ENCODE assay signal across 19 cellular contexts in the genomic region with DNA sequence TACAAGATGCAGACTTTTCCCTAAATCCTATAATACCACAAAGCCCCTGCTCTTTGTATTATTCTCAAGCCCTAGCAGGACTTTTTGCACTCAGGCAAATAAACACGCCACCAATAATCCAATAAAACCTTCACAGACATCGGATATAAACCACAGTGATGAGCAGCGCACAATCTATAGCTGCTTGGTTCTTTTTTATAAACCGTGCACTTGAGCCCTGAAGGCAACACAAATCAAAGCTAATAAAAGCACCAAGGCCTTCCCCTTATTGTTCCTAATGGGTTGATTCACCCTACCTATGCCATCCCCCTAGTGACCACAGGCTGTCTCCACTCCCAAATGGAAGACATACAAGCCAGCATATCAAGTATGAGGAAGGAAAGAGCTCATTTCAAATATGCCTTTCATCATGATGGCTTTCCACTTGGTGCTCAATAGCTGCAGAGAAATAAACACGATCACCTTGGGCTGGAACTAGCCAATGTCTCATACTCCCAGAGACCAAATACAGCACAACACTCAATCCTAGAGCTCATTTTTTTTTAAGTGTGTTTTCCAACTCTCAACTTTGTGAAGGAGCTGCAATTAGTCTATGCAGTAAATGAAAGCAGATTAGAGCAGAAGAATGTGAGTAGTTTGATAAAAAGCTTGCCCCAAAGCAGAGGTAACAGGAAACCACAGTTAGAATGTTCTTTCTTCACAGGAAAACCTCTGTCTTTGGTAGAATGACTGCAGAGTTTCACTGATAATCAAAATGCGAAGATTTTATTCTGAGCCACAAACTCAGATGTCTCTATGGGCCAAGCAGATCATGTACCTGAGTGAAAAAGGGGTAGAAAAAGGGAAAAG.
DNase-seq lines count a peak whose midpoint lies in the region; ATAC-seq and TF ChIP-seq lines count a peak whose summit lies in the region.
"Had no signal": no experiment of that assay in that cellular context is flagged by ENCODE, and none has a peak within 500 bp of the region (broad histone marks: within the 10 kb centered on the region; RNA-seq: fewer than 3 reads in every experiment).

No MANE protein-coding gene starts in this region.

- POLR2A ChIA-PET in activated CD4-positive, alpha-beta memory T cell treated with anti-CD3 and anti-CD28 coated beads, Interleukin-2, amount 10 ng/mL, durations not matched to agents 7 days and 5 days (lab: Charles Lee) = interaction anchor here (1.0 to 1.7 kb wide), 6 partner anchors 9 to 42 kb away, joined by 3 to 5 read pairs (median 4); no protein-coding TSS in a partner anchor

- H3K4me3 Mint-ChIP-seq in CD4-positive, CD25-positive, alpha-beta regulatory T cell = peak overlapping the region; percentile 22 to 75 (median 45)
- H3K4me3 Mint-ChIP-seq in IgD-negative memory B cell = peak overlapping the region in 2 of 4 donors; percentile 36 to 69
- peak overlapping the region; percentile 15 for H3K4me3 Mint-ChIP-seq in activated CD4-positive, alpha-beta memory T cell treated with anti-CD3 and anti-CD28 coated beads, Interleukin-2, amount 10 ng/mL, durations not matched to agents 7 days and 5 days
- H3K4me3 Mint-ChIP-seq: B cell, WTC11 had no signal

- H3K27ac ChIP-seq in CD4-positive, CD25-positive, alpha-beta regulatory T cell (ENCODE audit: insufficient read depth, low read length, poor library complexity, severe bottlenecking) = peak overlapping the region; percentile 30
- H3K27ac ChIP-seq: coronary artery, gastrocnemius medialis, left lung, parathyroid adenoma, tibial artery had no signal

- CTCF ChIA-PET in activated CD4-positive, alpha-beta memory T cell treated with anti-CD3 and anti-CD28 coated beads, Interleukin-2, amount 10 ng/mL, durations not matched to agents 7 days and 5 days (lab: Charles Lee) = interaction anchor here (0.7 to 1.4 kb wide), 6 partner anchors 10 to 800 kb away, joined by 3 to 6 read pairs (median 4); no protein-coding TSS in a partner anchor

- H3K27me3 ChIP-seq in CD4-positive, CD25-positive, alpha-beta regulatory T cell (ENCODE audit: control insufficient read depth, insufficient read depth, low read length) = no peaks in the 10 kb centered on the region
- H3K27me3 ChIP-seq: gastrocnemius medialis, left lung, tibial artery had no signal

- H3K36me3 ChIP-seq in CD4-positive, CD25-positive, alpha-beta regulatory T cell (ENCODE audit: control insufficient read depth, insufficient read depth, low read length) = no peaks in the 10 kb centered on the region
- H3K36me3 ChIP-seq: gastrocnemius medialis, left lung, tibial artery had no signal

- H3K27ac Mint-ChIP-seq in CD4-positive, CD25-positive, alpha-beta regulatory T cell = peak overlapping the region; percentile 3 to 86 (median 75)
- peak overlapping the region in 2 of 3 donors; percentile 8 to 32 for H3K27ac Mint-ChIP-seq in IgD-negative memory B cell
- H3K27ac Mint-ChIP-seq in activated CD4-positive, alpha-beta memory T cell treated with anti-CD3 and anti-CD28 coated beads, Interleukin-2, amount 10 ng/mL, durations not matched to agents 7 days and 5 days = peak overlapping the region; percentile 69
- H3K27ac Mint-ChIP-seq: B cell, WTC11 had no signal

- H3K4me3 ChIP-seq in CD4-positive, CD25-positive, alpha-beta regulatory T cell (ENCODE audit: low read depth, low read length) = peak overlapping the region; percentile 62
- H3K4me3 ChIP-seq in epithelial cell of esophagus (ENCODE audit: low read length) = no peak overlapping the region
- H3K4me3 ChIP-seq: coronary artery, gastrocnemius medialis, left lung, tibial artery had no signal

- peak in 2 of 3 donors; percentile 36 to 52 for DNase-seq in CD4-positive, CD25-positive, alpha-beta regulatory T cell
- no peak for DNase-seq in activated CD4-positive, alpha-beta memory T cell treated with anti-CD3 and anti-CD28 coated beads, Interleukin-2, amount 10 ng/mL, durations not matched to agents 7 days and 5 days
- no peak for DNase-seq in epithelial cell of esophagus (ENCODE audit: low read depth)
- DNase-seq in NCI-H1694 (lab: John Stamatoyannopoulos, UW) = no peak
- DNase-seq in COLO829 (ENCODE audit: low spot score) = no peak
- no peak for DNase-seq in NCI-H69 (lab: John Stamatoyannopoulos, UW)
- DNase-seq: DMS79; gastrocnemius medialis; left lung; NCI-H2029; NCI-H524 treated with DMSO at 0.1 percent for 48 hours; stimulated activated CD4-positive, alpha-beta T cell treated with anti-CD3 and anti-CD28 coated beads, Interleukin-4, amount 100 ng/mL, for 4 hours; tibial artery had no signal

- ATAC-seq in CD4-positive, CD25-positive, alpha-beta regulatory T cell (ENCODE audit: low read depth in 2 of 2) = peak; percentile 58 to 69
- ATAC-seq: gastrocnemius medialis, left lung, Panc1 had no signal

- TF ChIP-seq CTCF in epithelial cell of esophagus (IDR thresholded peaks at IDR 0.05; ENCODE audit: insufficient read depth, low read depth, low read length, missing control alignments) = peak; percentile 4

- peaks cover 6 to 41% (median 38%) of the 10 kb centered on the region in 4 donors for H3K4me1 Mint-ChIP-seq in CD4-positive, CD25-positive, alpha-beta regulatory T cell
- peaks cover 12 to 21% (median 18%) of the 10 kb centered on the region in 3 donors for H3K4me1 Mint-ChIP-seq in IgD-negative memory B cell
- peaks cover 44% of the 10 kb centered on the region for H3K4me1 Mint-ChIP-seq in activated CD4-positive, alpha-beta memory T cell treated with anti-CD3 and anti-CD28 coated beads, Interleukin-2, amount 10 ng/mL, durations not matched to agents 7 days and 5 days

- H3K9me3 ChIP-seq in CD4-positive, CD25-positive, alpha-beta regulatory T cell (ENCODE audit: control insufficient read depth in 2 of 2, low read length in 2 of 2) = no peaks in the 10 kb centered on the region
- H3K9me3 ChIP-seq: gastrocnemius medialis, left lung, tibial artery had no signal

- no peaks in the 10 kb centered on the region for H3K27me3 Mint-ChIP-seq in CD4-positive, CD25-positive, alpha-beta regulatory T cell
- H3K27me3 Mint-ChIP-seq in IgD-negative memory B cell = no peaks in the 10 kb centered on the region
- no peaks in the 10 kb centered on the region for H3K27me3 Mint-ChIP-seq in activated CD4-positive, alpha-beta memory T cell treated with anti-CD3 and anti-CD28 coated beads, Interleukin-2, amount 10 ng/mL, durations not matched to agents 7 days and 5 days
- H3K27me3 Mint-ChIP-seq: B cell had no signal

- H3K36me3 Mint-ChIP-seq in CD4-positive, CD25-positive, alpha-beta regulatory T cell = no peaks in the 10 kb centered on the region
- no peaks in the 10 kb centered on the region for H3K36me3 Mint-ChIP-seq in IgD-negative memory B cell
- H3K36me3 Mint-ChIP-seq in activated CD4-positive, alpha-beta memory T cell treated with anti-CD3 and anti-CD28 coated beads, Interleukin-2, amount 10 ng/mL, durations not matched to agents 7 days and 5 days (ENCODE audit: low read depth) = no peaks in the 10 kb centered on the region
- H3K36me3 Mint-ChIP-seq: WTC11 had no signal

- peaks cover 31% of the 10 kb centered on the region for H3K4me1 ChIP-seq in CD4-positive, CD25-positive, alpha-beta regulatory T cell (ENCODE audit: control insufficient read depth, insufficient read depth, low read length, poor library complexity, severe bottlenecking)
- H3K4me1 ChIP-seq: gastrocnemius medialis, left lung, parathyroid adenoma, tibial artery had no signal

- peaks cover 0 to 5% (median 0%) of the 10 kb centered on the region in 7 donors for H3K9me3 Mint-ChIP-seq in CD4-positive, CD25-positive, alpha-beta regulatory T cell
- peaks cover 0 to 2% (median 2%) of the 10 kb centered on the region in 3 donors for H3K9me3 Mint-ChIP-seq in IgD-negative memory B cell
- H3K9me3 Mint-ChIP-seq in activated CD4-positive, alpha-beta memory T cell treated with anti-CD3 and anti-CD28 coated beads, Interleukin-2, amount 10 ng/mL, durations not matched to agents 7 days and 5 days = no peaks in the 10 kb centered on the region

Comparison
In these comparisons a context has a peak if more than half of its experiments do, and no peak if none do; other contexts are left out.
1. DNase-seq: peak in CD4-positive, CD25-positive, alpha-beta regulatory T cell (2 of 3); none in activated CD4-positive, alpha-beta memory T cell treated with anti-CD3 and anti-CD28 coated beads, Interleukin-2, amount 10 ng/mL, durations not matched to agents 7 days and 5 days (single experiment), epithelial cell of esophagus (single experiment), NCI-H1694 (single experiment), COLO829 (single experiment) and NCI-H69 (single experiment).
2. H3K27ac Mint-ChIP-seq: peak in every context shown above with its lines; median percentile 75 in CD4-positive, CD25-positive, alpha-beta regulatory T cell; 69 in activated CD4-positive, alpha-beta memory T cell treated with anti-CD3 and anti-CD28 coated beads, Interleukin-2, amount 10 ng/mL, durations not matched to agents 7 days and 5 days; 20 in IgD-negative memory B cell.